ENCODE assay signal across 38 cellular contexts in genomic region chr10:86137561-86137960, GRCh38.
"Had no signal": no experiment of that assay in that cellular context is flagged by ENCODE, and none has a peak within 500 bp of the region (broad histone marks: within the 10 kb centered on the region; RNA-seq: fewer than 3 reads in every experiment).

No MANE protein-coding gene starts in this region.

- ATAC-seq: activated naive CD4-positive, alpha-beta T cell treated with anti-CD3 and anti-CD28 coated beads, Interleukin-2, amount 50 U/mL, for 72 hours; activated naive CD8-positive, alpha-beta T cell treated with anti-CD3 and anti-CD28 coated beads, Interleukin-2, amount 50 U/mL, for 24 hours; activated T-cell treated with anti-CD3 and anti-CD28 coated beads, Interleukin-2, amount 50 U/mL, for 4 hours; activated T-cell treated with anti-CD3 and anti-CD28 coated beads, Interleukin-2, amount 50 U/mL, for 72 hours; activated T-helper 17 cell treated with anti-CD3 and anti-CD28 coated beads, Interleukin-2, amount 50 U/mL, for 72 hours; body of pancreas had no signal

- H3K4me3 ChIP-seq: adrenal gland, ascending aorta, body of pancreas, breast epithelium, cardiac muscle cell had no signal

- H3K36me3 ChIP-seq: adrenal gland, ascending aorta, brain microvascular endothelial cell, breast epithelium, cardiac muscle cell had no signal

- DNase-seq: activated effector memory CD4-positive, alpha-beta T cell treated with anti-CD3 and anti-CD28 coated beads, Interleukin-2, amount 50 U/mL, for 16 hours; activated effector memory CD4-positive, alpha-beta T cell treated with Interleukin-2 at 50 U/mL for 16 hours; activated gamma-delta T cell; activated gamma-delta T cell treated with Interleukin-2 at 50 U/mL for 16 hours; activated naive CD4-positive, alpha-beta T cell; activated naive CD4-positive, alpha-beta T cell treated with anti-CD3 and anti-CD28 coated beads for 36 hours; activated naive CD4-positive, alpha-beta T cell treated with anti-CD3 and anti-CD28 coated beads, Interleukin-2, amount 10 ng/mL, durations not matched to agents 7 days and 5 days; activated naive CD4-positive, alpha-beta T cell treated with anti-CD3 and anti-CD28 coated beads, Interleukin-2, amount 50 U/mL, for 16 hours; activated naive CD4-positive, alpha-beta T cell treated with Interleukin-2 at 50 U/mL for 16 hours; activated naive CD8-positive, alpha-beta T cell treated with anti-CD3 and anti-CD28 coated beads for 36 hours; activated naive CD8-positive, alpha-beta T cell treated with anti-CD3 and anti-CD28 coated beads, Interleukin-2, amount 10 ng/mL, durations not matched to agents 7 days and 5 days; activated naive CD8-positive, alpha-beta T cell treated with anti-CD3 and anti-CD28 coated beads, Interleukin-2, amount 50 U/mL, for 24 hours; activated T-cell treated with anti-CD3 and anti-CD28 coated beads for 4 hours; activated T-cell treated with anti-CD3 and anti-CD28 coated beads, Interleukin-2, amount 50 U/mL, for 1 hour; activated T-cell treated with anti-CD3 and anti-CD28 coated beads, Interleukin-2, amount 50 U/mL, for 24 hours; activated T-cell treated with anti-CD3 and anti-CD28 coated beads, Interleukin-2, amount 50 U/mL, for 4 hours; activated T-cell treated with anti-CD3 and anti-CD28 coated beads, Interleukin-2, amount 50 U/mL, for 48 hours; activated T-cell treated with anti-CD3 and anti-CD28 coated beads, Interleukin-2, amount 50 U/mL, for 72 hours; adrenal gland; amniotic stem cell; amygdala; anterior cingulate cortex; body of pancreas; brain microvascular endothelial cell; caudate nucleus; central memory CD4-positive, alpha-beta T cell; cerebellar nuclear complex had no signal

- H3K4me3 Mint-ChIP-seq: activated naive CD4-positive, alpha-beta T cell treated with anti-CD3 and anti-CD28 coated beads for 36 hours; activated naive CD4-positive, alpha-beta T cell treated with anti-CD3 and anti-CD28 coated beads, Interleukin-2, amount 10 ng/mL, durations not matched to agents 7 days and 5 days; activated naive CD4-positive, alpha-beta T cell treated with anti-CD3 and anti-CD28 coated beads, Interleukin-2, amount 50 U/mL, for 24 hours; activated naive CD8-positive, alpha-beta T cell; activated naive CD8-positive, alpha-beta T cell treated with anti-CD3 and anti-CD28 coated beads for 36 hours; activated naive CD8-positive, alpha-beta T cell treated with anti-CD3 and anti-CD28 coated beads, Interleukin-2, amount 10 ng/mL, durations not matched to agents 7 days and 5 days; activated naive CD8-positive, alpha-beta T cell treated with anti-CD3 and anti-CD28 coated beads, Interleukin-2, amount 50 U/mL, for 24 hours; activated T-cell treated with anti-CD3 and anti-CD28 coated beads, Interleukin-2, amount 50 U/mL, for 24 hours; activated T-cell treated with anti-CD3 and anti-CD28 coated beads, Interleukin-2, amount 50 U/mL, for 4 hours; activated T-cell treated with anti-CD3 and anti-CD28 coated beads, Interleukin-2, amount 50 U/mL, for 72 hours; activated T-helper 1 cell treated with anti-CD3 and anti-CD28 coated beads, Interleukin-12 subunit alpha, Interleukin-12 subunit beta, Interleukin-2, Interleukin-4 antibody, amounts not matched to agents 30 ng/mL and 10 ng/mL and 1 ng/mL, durations not matched to agents 14 hours and 24 hours and 36 hours; activated T-helper 17 cell treated with anti-CD3 and anti-CD28 coated beads, Interleukin-2, amount 50 U/mL, for 72 hours; brain; central memory CD8-positive, alpha-beta T cell had no signal

- H3K27ac ChIP-seq: adrenal gland, ascending aorta, body of pancreas, brain microvascular endothelial cell, breast epithelium, cardiac muscle cell had no signal

- H3K36me3 Mint-ChIP-seq: activated naive CD4-positive, alpha-beta T cell treated with anti-CD3 and anti-CD28 coated beads, Interleukin-2, amount 10 ng/mL, durations not matched to agents 7 days and 5 days; activated naive CD4-positive, alpha-beta T cell treated with anti-CD3 and anti-CD28 coated beads, Interleukin-2, amount 50 U/mL, for 24 hours; activated naive CD4-positive, alpha-beta T cell treated with anti-CD3 and anti-CD28 coated beads, Interleukin-2, amount 50 U/mL, for 72 hours; activated naive CD8-positive, alpha-beta T cell; activated naive CD8-positive, alpha-beta T cell treated with anti-CD3 and anti-CD28 coated beads for 36 hours; activated naive CD8-positive, alpha-beta T cell treated with anti-CD3 and anti-CD28 coated beads, Interleukin-2, amount 10 ng/mL, durations not matched to agents 7 days and 5 days; brain had no signal

- H3K4me1 ChIP-seq: adrenal gland, ascending aorta, body of pancreas, breast epithelium had no signal

- H3K9me3 ChIP-seq: adrenal gland, ascending aorta, body of pancreas, breast epithelium had no signal

- H3K27me3 ChIP-seq: adrenal gland, ascending aorta, body of pancreas, brain microvascular endothelial cell, breast epithelium, cardiac muscle cell had no signal

- H3K9me3 Mint-ChIP-seq: activated naive CD4-positive, alpha-beta T cell treated with anti-CD3 and anti-CD28 coated beads for 36 hours; activated naive CD4-positive, alpha-beta T cell treated with anti-CD3 and anti-CD28 coated beads, Interleukin-2, amount 10 ng/mL, durations not matched to agents 7 days and 5 days; activated naive CD4-positive, alpha-beta T cell treated with anti-CD3 and anti-CD28 coated beads, Interleukin-2, amount 50 U/mL, for 24 hours; activated naive CD4-positive, alpha-beta T cell treated with anti-CD3 and anti-CD28 coated beads, Interleukin-2, amount 50 U/mL, for 72 hours; activated naive CD8-positive, alpha-beta T cell treated with anti-CD3 and anti-CD28 coated beads for 36 hours; activated naive CD8-positive, alpha-beta T cell treated with anti-CD3 and anti-CD28 coated beads, Interleukin-2, amount 10 ng/mL, durations not matched to agents 7 days and 5 days; activated naive CD8-positive, alpha-beta T cell treated with anti-CD3 and anti-CD28 coated beads, Interleukin-2, amount 50 U/mL, for 24 hours; activated T-cell treated with anti-CD3 and anti-CD28 coated beads, Interleukin-2, amount 50 U/mL, for 24 hours; activated T-cell treated with anti-CD3 and anti-CD28 coated beads, Interleukin-2, amount 50 U/mL, for 4 hours; activated T-cell treated with anti-CD3 and anti-CD28 coated beads, Interleukin-2, amount 50 U/mL, for 72 hours; activated T-helper 1 cell treated with anti-CD3 and anti-CD28 coated beads, Interleukin-12 subunit alpha, Interleukin-12 subunit beta, Interleukin-2, Interleukin-4 antibody, amounts not matched to agents 30 ng/mL and 10 ng/mL and 1 ng/mL, durations not matched to agents 14 hours and 24 hours and 36 hours; activated T-helper 17 cell treated with anti-CD3 and anti-CD28 coated beads, Interleukin-2, amount 50 U/mL, for 72 hours; activated T-helper 2 cell treated with anti-CD3 and anti-CD28 coated beads, Interferon-gamma antibody, Interleukin-2, Interleukin-4, amounts not matched to agents 10 μg/mL and 5 μg/mL and 100 μg/mL, durations not matched to agents 14 hours and 24 hours and 36 hours; brain; central memory CD8-positive, alpha-beta T cell had no signal

- H3K27ac Mint-ChIP-seq: activated naive CD4-positive, alpha-beta T cell treated with anti-CD3 and anti-CD28 coated beads for 36 hours; activated naive CD4-positive, alpha-beta T cell treated with anti-CD3 and anti-CD28 coated beads, Interleukin-2, amount 10 ng/mL, durations not matched to agents 7 days and 5 days; activated naive CD4-positive, alpha-beta T cell treated with anti-CD3 and anti-CD28 coated beads, Interleukin-2, amount 50 U/mL, for 24 hours; activated naive CD4-positive, alpha-beta T cell treated with anti-CD3 and anti-CD28 coated beads, Interleukin-2, amount 50 U/mL, for 72 hours; activated naive CD8-positive, alpha-beta T cell; activated naive CD8-positive, alpha-beta T cell treated with anti-CD3 and anti-CD28 coated beads for 36 hours; activated naive CD8-positive, alpha-beta T cell treated with anti-CD3 and anti-CD28 coated beads, Interleukin-2, amount 10 ng/mL, durations not matched to agents 7 days and 5 days; activated naive CD8-positive, alpha-beta T cell treated with anti-CD3 and anti-CD28 coated beads, Interleukin-2, amount 50 U/mL, for 24 hours; activated T-cell treated with anti-CD3 and anti-CD28 coated beads, Interleukin-2, amount 50 U/mL, for 24 hours; activated T-cell treated with anti-CD3 and anti-CD28 coated beads, Interleukin-2, amount 50 U/mL, for 72 hours; activated T-helper 1 cell treated with anti-CD3 and anti-CD28 coated beads, Interleukin-12 subunit alpha, Interleukin-12 subunit beta, Interleukin-2, Interleukin-4 antibody, amounts not matched to agents 30 ng/mL and 10 ng/mL and 1 ng/mL, durations not matched to agents 14 hours and 24 hours and 36 hours; activated T-helper 17 cell treated with anti-CD3 and anti-CD28 coated beads, Interleukin-2, amount 50 U/mL, for 72 hours; activated T-helper 2 cell treated with anti-CD3 and anti-CD28 coated beads, Interferon-gamma antibody, Interleukin-2, Interleukin-4, amounts not matched to agents 10 μg/mL and 5 μg/mL and 100 μg/mL, durations not matched to agents 14 hours and 24 hours and 36 hours had no signal

- H3K4me1 Mint-ChIP-seq: activated naive CD4-positive, alpha-beta T cell treated with anti-CD3 and anti-CD28 coated beads, Interleukin-2, amount 10 ng/mL, durations not matched to agents 7 days and 5 days; activated naive CD4-positive, alpha-beta T cell treated with anti-CD3 and anti-CD28 coated beads, Interleukin-2, amount 50 U/mL, for 24 hours; activated naive CD8-positive, alpha-beta T cell treated with anti-CD3 and anti-CD28 coated beads for 36 hours; activated naive CD8-positive, alpha-beta T cell treated with anti-CD3 and anti-CD28 coated beads, Interleukin-2, amount 10 ng/mL, durations not matched to agents 7 days and 5 days; activated naive CD8-positive, alpha-beta T cell treated with anti-CD3 and anti-CD28 coated beads, Interleukin-2, amount 50 U/mL, for 24 hours; activated T-helper 17 cell treated with anti-CD3 and anti-CD28 coated beads, Interleukin-2, amount 50 U/mL, for 72 hours; central memory CD8-positive, alpha-beta T cell had no signal

- H3K27me3 Mint-ChIP-seq: activated naive CD4-positive, alpha-beta T cell treated with anti-CD3 and anti-CD28 coated beads, Interleukin-2, amount 10 ng/mL, durations not matched to agents 7 days and 5 days; activated naive CD4-positive, alpha-beta T cell treated with anti-CD3 and anti-CD28 coated beads, Interleukin-2, amount 50 U/mL, for 24 hours; activated naive CD8-positive, alpha-beta T cell; activated naive CD8-positive, alpha-beta T cell treated with anti-CD3 and anti-CD28 coated beads for 36 hours; activated naive CD8-positive, alpha-beta T cell treated with anti-CD3 and anti-CD28 coated beads, Interleukin-2, amount 10 ng/mL, durations not matched to agents 7 days and 5 days; activated naive CD8-positive, alpha-beta T cell treated with anti-CD3 and anti-CD28 coated beads, Interleukin-2, amount 50 U/mL, for 24 hours; activated T-cell treated with anti-CD3 and anti-CD28 coated beads, Interleukin-2, amount 50 U/mL, for 24 hours; activated T-helper 17 cell treated with anti-CD3 and anti-CD28 coated beads, Interleukin-2, amount 50 U/mL, for 72 hours had no signal
